ENCODE assay signal across 9 cellular contexts in genomic region chr7:102596036-102596435, GRCh38. TPM values are rescaled to one million over a fixed set of nuclear protein-coding genes. Genes with fewer than 3 reads are reported as not detected.
"Had no signal": no experiment of that assay in that cellular context is flagged by ENCODE, and none has a peak within 500 bp of the region (broad histone marks: within the 10 kb centered on the region; RNA-seq: fewer than 3 reads in every experiment).

No MANE protein-coding gene starts in this region.

RNA-seq across cellular contexts. Expression of gene SPDYE2, which starts 45.0 kb away (rescaled TPM):
- total RNA-seq: K562, LHCN-M2, MCF 10A, NCI-H460, OCI-LY7, PC-9, Right ventricle myocardium superior, RPMI7951, SJSA1 had no signal

RNA-seq across cellular contexts. Expression of gene UPK3BL2, which starts 52.5 kb away (rescaled TPM):
- total RNA-seq: RPMI7951 had no signal
